ENCODE assay signal across 1 cellular context in the genomic region with DNA sequence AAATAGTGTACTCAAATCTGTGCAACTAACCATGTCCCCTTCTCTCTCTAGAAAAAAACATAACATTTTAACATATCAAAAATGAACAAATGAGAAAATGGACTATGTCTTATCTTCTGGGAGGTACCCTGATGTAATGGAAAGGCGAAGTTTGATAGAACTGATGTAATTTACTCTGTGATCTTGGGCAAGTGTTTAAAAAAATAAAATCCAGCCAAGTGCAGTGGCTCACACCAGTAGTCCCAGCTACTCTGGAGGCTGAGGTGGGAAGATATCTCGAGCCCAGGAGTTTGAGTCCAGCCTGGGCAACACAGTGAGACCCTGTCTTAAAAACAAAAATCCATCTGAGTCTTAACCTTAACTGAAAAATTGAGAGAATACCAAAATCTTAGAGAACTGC.
TF ChIP-seq lines count a peak whose summit lies in the region.

No MANE protein-coding gene starts in this region.

TF ChIP-seq in WTC11, 78 proteins besides CTCF, POLR2A, EP300 and RAD21 (continued from another document):
- TF ChIP-seq, protein P1, sequence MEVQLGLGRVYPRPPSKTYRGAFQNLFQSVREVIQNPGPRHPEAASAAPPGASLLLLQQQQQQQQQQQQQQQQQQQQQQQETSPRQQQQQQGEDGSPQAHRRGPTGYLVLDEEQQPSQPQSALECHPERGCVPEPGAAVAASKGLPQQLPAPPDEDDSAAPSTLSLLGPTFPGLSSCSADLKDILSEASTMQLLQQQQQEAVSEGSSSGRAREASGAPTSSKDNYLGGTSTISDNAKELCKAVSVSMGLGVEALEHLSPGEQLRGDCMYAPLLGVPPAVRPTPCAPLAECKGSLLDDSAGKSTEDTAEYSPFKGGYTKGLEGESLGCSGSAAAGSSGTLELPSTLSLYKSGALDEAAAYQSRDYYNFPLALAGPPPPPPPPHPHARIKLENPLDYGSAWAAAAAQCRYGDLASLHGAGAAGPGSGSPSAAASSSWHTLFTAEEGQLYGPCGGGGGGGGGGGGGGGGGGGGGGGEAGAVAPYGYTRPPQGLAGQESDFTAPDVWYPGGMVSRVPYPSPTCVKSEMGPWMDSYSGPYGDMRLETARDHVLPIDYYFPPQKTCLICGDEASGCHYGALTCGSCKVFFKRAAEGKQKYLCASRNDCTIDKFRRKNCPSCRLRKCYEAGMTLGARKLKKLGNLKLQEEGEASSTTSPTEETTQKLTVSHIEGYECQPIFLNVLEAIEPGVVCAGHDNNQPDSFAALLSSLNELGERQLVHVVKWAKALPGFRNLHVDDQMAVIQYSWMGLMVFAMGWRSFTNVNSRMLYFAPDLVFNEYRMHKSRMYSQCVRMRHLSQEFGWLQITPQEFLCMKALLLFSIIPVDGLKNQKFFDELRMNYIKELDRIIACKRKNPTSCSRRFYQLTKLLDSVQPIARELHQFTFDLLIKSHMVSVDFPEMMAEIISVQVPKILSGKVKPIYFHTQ (CRISPR knock-in tag; IDR thresholded peaks at IDR 0.05): no peak
- TF ChIP-seq, protein P2, sequence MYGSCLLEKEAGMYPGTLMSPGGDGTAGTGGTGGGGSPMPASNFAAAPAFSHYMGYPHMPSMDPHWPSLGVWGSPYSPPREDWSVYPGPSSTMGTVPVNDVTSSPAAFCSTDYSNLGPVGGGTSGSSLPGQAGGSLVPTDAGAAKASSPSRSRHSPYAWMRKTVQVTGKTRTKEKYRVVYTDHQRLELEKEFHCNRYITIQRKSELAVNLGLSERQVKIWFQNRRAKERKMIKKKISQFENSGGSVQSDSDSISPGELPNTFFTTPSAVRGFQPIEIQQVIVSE (CRISPR knock-in tag; IDR thresholded peaks at IDR 0.05; ENCODE audit: borderline replicate concordance): no peak
- TF ChIP-seq, protein P3, sequence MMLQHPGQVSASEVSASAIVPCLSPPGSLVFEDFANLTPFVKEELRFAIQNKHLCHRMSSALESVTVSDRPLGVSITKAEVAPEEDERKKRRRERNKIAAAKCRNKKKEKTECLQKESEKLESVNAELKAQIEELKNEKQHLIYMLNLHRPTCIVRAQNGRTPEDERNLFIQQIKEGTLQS (CRISPR knock-in tag; conservative IDR thresholded peaks at IDR 0.05): no peak
- no peak for TF ChIP-seq MXD4 (CRISPR knock-in tag; IDR thresholded peaks at IDR 0.05; ENCODE audit: borderline replicate concordance)
- TF ChIP-seq, protein P4, sequence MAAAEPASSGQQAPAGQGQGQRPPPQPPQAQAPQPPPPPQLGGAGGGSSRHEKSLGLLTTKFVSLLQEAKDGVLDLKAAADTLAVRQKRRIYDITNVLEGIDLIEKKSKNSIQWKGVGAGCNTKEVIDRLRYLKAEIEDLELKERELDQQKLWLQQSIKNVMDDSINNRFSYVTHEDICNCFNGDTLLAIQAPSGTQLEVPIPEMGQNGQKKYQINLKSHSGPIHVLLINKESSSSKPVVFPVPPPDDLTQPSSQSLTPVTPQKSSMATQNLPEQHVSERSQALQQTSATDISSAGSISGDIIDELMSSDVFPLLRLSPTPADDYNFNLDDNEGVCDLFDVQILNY (CRISPR knock-in tag; IDR thresholded peaks at IDR 0.05): no peak
- TF ChIP-seq ZNF232 (CRISPR knock-in tag; IDR thresholded peaks at IDR 0.05): no peak
- no peak for TF ChIP-seq IRF2 (CRISPR knock-in tag; IDR thresholded peaks at IDR 0.05; ENCODE audit: borderline replicate concordance, low read depth)
- TF ChIP-seq, protein P5, sequence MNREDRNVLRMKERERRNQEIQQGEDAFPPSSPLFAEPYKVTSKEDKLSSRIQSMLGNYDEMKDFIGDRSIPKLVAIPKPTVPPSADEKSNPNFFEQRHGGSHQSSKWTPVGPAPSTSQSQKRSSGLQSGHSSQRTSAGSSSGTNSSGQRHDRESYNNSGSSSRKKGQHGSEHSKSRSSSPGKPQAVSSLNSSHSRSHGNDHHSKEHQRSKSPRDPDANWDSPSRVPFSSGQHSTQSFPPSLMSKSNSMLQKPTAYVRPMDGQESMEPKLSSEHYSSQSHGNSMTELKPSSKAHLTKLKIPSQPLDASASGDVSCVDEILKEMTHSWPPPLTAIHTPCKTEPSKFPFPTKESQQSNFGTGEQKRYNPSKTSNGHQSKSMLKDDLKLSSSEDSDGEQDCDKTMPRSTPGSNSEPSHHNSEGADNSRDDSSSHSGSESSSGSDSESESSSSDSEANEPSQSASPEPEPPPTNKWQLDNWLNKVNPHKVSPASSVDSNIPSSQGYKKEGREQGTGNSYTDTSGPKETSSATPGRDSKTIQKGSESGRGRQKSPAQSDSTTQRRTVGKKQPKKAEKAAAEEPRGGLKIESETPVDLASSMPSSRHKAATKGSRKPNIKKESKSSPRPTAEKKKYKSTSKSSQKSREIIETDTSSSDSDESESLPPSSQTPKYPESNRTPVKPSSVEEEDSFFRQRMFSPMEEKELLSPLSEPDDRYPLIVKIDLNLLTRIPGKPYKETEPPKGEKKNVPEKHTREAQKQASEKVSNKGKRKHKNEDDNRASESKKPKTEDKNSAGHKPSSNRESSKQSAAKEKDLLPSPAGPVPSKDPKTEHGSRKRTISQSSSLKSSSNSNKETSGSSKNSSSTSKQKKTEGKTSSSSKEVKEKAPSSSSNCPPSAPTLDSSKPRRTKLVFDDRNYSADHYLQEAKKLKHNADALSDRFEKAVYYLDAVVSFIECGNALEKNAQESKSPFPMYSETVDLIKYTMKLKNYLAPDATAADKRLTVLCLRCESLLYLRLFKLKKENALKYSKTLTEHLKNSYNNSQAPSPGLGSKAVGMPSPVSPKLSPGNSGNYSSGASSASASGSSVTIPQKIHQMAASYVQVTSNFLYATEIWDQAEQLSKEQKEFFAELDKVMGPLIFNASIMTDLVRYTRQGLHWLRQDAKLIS (CRISPR knock-in tag; IDR thresholded peaks at IDR 0.05; ENCODE audit: borderline replicate concordance): no peak
TF ChIP-seq in WTC11: peak in this region for 0.
